ENCODE assay signal across 24 cellular contexts in the genomic region with DNA sequence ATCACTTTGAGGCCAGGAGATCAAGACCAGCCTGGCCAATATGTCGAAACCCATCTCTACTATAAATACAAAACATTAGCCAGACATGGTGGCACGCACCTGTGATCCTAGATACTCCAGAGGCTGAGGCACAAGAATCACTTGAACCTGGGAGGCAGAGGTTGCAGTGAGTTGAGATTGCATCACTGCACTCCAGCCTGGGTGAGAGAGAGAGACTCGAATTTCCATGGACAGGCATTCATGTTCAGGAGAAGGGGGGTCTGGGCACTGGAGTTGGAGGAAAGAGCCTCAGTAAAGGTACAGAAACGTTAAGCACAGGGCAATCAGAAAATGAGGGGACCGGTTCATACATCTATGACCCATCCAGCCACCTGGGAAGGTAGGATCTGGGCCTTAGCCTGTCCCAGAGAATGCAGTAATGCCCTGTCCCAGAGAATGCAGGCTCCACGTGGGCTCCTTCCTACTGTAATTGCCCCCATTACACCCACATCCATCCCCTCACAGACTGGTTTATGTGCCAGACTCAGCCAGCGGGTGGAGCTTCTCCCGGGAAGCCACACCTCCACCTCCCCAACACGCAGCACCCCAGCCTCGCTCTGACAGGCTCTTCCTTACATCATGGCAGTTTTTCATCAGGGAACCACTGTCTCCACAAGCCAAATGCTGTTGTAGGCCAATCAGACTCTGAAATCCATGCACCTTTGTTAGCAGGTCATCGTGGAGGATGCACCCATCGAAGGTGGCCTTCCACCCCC.
"Had no signal": no experiment of that assay in that cellular context is flagged by ENCODE, and none has a peak within 500 bp of the region (broad histone marks: within the 10 kb centered on the region; RNA-seq: fewer than 3 reads in every experiment).

No MANE protein-coding gene starts in this region.

- H3K27ac ChIP-seq: breast epithelium, dorsolateral prefrontal cortex, gastroesophageal sphincter, heart left ventricle, left ventricle myocardium inferior, parathyroid adenoma, thyroid gland had no signal

- FAIRE-seq: colon, kidney had no signal

- DNase-seq: activated B cell treated with CpG ODN at 0.5 μM for 24 hours; activated CD4-positive, alpha-beta T cell treated with anti-CD3 and anti-CD28 coated beads for 36 hours; activated CD4-positive, alpha-beta T cell treated with anti-CD3 and anti-CD28 coated beads, Interleukin-2, amount 50 U/mL, for 4 hours; activated CD8-positive, alpha-beta memory T cell treated with anti-CD3 and anti-CD28 coated beads for 24 hours; activated CD8-positive, alpha-beta memory T cell treated with anti-CD3 and anti-CD28 coated beads, Interleukin-2, amount 50 U/mL, for 4 hours; activated naive CD4-positive, alpha-beta T cell; activated T-cell treated with anti-CD3 and anti-CD28 coated beads, Interleukin-2, amount 50 U/mL, for 24 hours; amniotic stem cell; dorsolateral prefrontal cortex; effector memory CD8-positive, alpha-beta T cell; heart left ventricle; kidney; left ventricle myocardium inferior; right cardiac atrium; stimulated activated CD4-positive, alpha-beta T cell treated with anti-CD3 and anti-CD28 coated beads, Interleukin-12 subunit alpha, Interleukin-12 subunit beta, amount 100 ng/mL, for 4 hours; stimulated activated CD4-positive, alpha-beta T cell treated with anti-CD3 and anti-CD28 coated beads, Interleukin-4, amount 100 ng/mL, for 4 hours; substantia nigra; T1000; thyroid gland had no signal

- H3K79me2 ChIP-seq: parathyroid adenoma had no signal

- H3K4me3 ChIP-seq: breast epithelium, dorsolateral prefrontal cortex, gastroesophageal sphincter, heart left ventricle, left ventricle myocardium inferior, thyroid gland had no signal

- H3K36me3 ChIP-seq: breast epithelium, gastroesophageal sphincter, heart left ventricle, left ventricle myocardium inferior, thyroid gland had no signal

- H3K4me1 ChIP-seq: breast epithelium, gastroesophageal sphincter had no signal

- H3K9ac ChIP-seq: parathyroid adenoma had no signal

- H2AFZ ChIP-seq: parathyroid adenoma had no signal

- ATAC-seq: activated CD4-positive, alpha-beta T cell treated with anti-CD3 and anti-CD28 coated beads for 36 hours; effector memory CD8-positive, alpha-beta T cell; gastroesophageal sphincter; heart left ventricle; natural killer cell treated with Interleukin-12 subunit alpha and Interleukin-12 subunit beta and Interleukin-15 and Interleukin-18, amount 100 ng/mL, for 72 hours; right cardiac atrium had no signal

- H3K27me3 ChIP-seq: breast epithelium, dorsolateral prefrontal cortex, gastroesophageal sphincter, heart left ventricle, thyroid gland had no signal

- H3K9me3 ChIP-seq: breast epithelium, thyroid gland had no signal
